Comparison of ENCODE assay signal across 1 cellular context in the genomic region with DNA sequence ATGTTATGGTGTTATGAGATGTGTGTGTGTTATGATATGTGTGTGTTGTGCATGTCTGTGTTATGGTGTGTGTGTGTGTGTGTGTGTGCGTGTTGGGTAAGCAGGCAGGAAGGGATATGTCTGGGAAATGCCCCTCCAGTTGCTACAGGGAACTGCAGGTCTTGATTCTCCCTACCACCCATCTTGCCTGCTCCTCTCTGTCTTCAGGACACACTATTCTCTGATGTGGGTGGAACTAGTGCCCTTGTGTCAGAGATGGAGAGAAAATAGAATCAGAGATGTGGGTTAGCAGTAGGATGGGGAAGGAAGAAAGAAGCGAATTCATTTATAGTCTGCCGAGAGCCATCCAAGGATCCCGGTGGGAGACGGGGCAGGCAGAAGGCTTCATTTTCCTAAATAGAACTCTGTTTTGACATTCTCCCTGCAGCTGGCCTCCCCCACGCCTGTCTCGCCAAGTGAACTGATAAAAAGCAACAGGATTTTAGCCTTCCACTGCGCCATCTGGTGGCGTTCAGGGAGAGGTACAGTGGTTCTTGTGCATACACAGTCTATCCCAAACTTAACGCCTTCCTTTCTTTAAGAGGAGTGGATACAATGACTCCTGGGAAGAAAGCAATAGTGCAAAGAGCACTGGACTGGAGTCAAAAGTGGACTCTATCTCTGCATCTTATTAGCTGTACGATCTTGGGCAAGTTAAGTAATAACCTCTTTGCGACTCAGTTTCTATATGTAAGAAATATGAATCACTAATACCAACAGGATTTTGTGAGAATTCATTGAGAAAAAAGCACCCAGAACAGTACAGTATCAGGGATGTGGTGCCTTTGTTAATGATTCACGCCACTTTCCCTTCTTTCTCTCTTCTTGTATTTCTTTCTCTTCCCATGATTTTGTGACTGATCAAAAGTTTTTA.
TF ChIP-seq lines count a peak whose summit lies in the region.

No MANE protein-coding gene starts in this region.

TF ChIP-seq in GM12878, 131 proteins besides CTCF, POLR2A, EP300 and RAD21 (continued from another document):
- TF ChIP-seq, protein P1, sequence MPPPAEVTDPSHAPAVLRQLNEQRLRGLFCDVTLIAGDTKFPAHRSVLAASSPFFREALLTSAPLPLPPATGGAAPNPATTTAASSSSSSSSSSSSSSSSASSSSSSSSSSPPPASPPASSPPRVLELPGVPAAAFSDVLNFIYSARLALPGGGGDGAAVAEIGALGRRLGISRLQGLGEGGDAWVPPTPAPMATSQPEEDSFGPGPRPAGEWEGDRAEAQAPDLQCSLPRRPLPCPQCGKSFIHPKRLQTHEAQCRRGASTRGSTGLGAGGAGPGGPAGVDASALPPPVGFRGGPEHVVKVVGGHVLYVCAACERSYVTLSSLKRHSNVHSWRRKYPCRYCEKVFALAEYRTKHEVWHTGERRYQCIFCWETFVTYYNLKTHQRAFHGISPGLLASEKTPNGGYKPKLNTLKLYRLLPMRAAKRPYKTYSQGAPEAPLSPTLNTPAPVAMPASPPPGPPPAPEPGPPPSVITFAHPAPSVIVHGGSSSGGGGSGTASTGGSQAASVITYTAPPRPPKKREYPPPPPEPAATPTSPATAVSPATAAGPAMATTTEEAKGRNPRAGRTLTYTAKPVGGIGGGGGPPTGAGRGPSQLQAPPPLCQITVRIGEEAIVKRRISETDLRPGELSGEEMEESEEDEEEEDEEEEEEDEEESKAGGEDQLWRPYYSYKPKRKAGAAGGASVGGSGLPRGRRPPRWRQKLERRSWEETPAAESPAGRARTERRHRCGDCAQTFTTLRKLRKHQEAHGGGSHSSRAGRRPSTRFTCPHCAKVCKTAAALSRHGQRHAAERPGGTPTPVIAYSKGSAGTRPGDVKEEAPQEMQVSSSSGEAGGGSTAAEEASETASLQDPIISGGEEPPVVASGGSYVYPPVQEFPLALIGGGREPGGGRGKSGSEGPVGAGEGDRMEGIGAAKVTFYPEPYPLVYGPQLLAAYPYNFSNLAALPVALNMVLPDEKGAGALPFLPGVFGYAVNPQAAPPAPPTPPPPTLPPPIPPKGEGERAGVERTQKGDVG (CRISPR knock-in tag; IDR thresholded peaks at IDR 0.05): no peak
- TF ChIP-seq SMC3 (IDR thresholded peaks at IDR 0.05; ENCODE audit: borderline replicate concordance, low read length) (peak; percentile 86), ZZZ3 (IDR thresholded peaks at IDR 0.05; ENCODE audit: control insufficient read depth, insufficient read length, low read depth) (no peak)
TF ChIP-seq in GM12878: peak in this region for 1.
